In the genomic region with DNA sequence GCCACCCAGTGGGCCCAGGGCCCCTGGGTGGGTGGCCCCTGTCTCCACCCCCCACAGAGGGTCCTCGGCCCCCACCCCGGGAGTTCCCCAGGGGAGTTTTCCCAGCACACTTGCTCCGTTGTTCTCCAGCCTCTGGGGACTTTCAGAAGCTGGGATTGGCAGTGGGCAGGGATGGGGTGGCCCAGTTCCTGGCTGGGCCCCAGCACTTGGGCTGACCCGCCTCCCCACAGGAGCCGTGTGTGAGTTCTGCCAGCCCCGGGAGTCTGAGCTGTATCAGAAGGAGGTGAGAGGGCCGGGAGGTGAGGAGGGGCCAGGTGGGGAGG, we compare ENCODE assay signal across 21 cellular contexts. TPM values are rescaled to one million over a fixed set of nuclear protein-coding genes. Genes with fewer than 3 reads are reported as not detected.
"Had no signal": no experiment of that assay in that cellular context is flagged by ENCODE, and none has a peak within 500 bp of the region (broad histone marks: within the 10 kb centered on the region; RNA-seq: fewer than 3 reads in every experiment).

No MANE protein-coding gene starts in this region.

- H3K9me3 ChIP-seq: breast epithelium, heart left ventricle, transverse colon, vagina had no signal

- H3K36me3 Mint-ChIP-seq: immature natural killer cell, natural killer cell had no signal

- H3K27me3 ChIP-seq: vagina had no signal

- DNase-seq: activated CD4-positive, alpha-beta T cell treated with anti-CD3 and anti-CD28 coated beads, Interleukin-2, amount 50 U/mL, for 48 hours; activated naive CD4-positive, alpha-beta T cell treated with anti-CD3 and anti-CD28 coated beads for 36 hours; activated naive CD8-positive, alpha-beta T cell treated with anti-CD3 and anti-CD28 coated beads, Interleukin-2, amount 50 U/mL, for 24 hours; aorta; cerebellar nuclear complex; effector memory CD4-positive, alpha-beta T cell; foreskin keratinocyte; heart left ventricle; immature natural killer cell; left cardiac atrium; natural killer cell; stimulated activated CD4-positive, alpha-beta T cell treated with anti-CD3 and anti-CD28 coated beads, Interleukin-15, amount 100 ng/mL, for 24 hours; stimulated activated CD4-positive, alpha-beta T cell treated with anti-CD3 and anti-CD28 coated beads, Interleukin-4, amount 100 ng/mL, for 1 hour; stimulated activated naive CD8-positive, alpha-beta T cell treated with anti-CD3 and anti-CD28 coated beads, Interleukin-15, Interleukin-2, amounts not matched to agents 100 U/mL and 50 U/mL, for 24 hours had no signal

- ATAC-seq: activated naive CD8-positive, alpha-beta T cell treated with anti-CD3 and anti-CD28 coated beads, Interleukin-2, amount 50 U/mL, for 24 hours; natural killer cell; stimulated activated naive CD8-positive, alpha-beta T cell treated with anti-CD3 and anti-CD28 coated beads, Interleukin-15, Interleukin-2, amounts not matched to agents 100 U/mL and 50 U/mL, for 24 hours had no signal

- H3K4me3 Mint-ChIP-seq: activated naive CD4-positive, alpha-beta T cell treated with anti-CD3 and anti-CD28 coated beads for 36 hours; activated naive CD8-positive, alpha-beta T cell treated with anti-CD3 and anti-CD28 coated beads, Interleukin-2, amount 50 U/mL, for 24 hours; immature natural killer cell; natural killer cell had no signal

- H3K36me3 ChIP-seq: breast epithelium, transverse colon, vagina had no signal

- H3K9me3 Mint-ChIP-seq: activated naive CD4-positive, alpha-beta T cell treated with anti-CD3 and anti-CD28 coated beads for 36 hours; activated naive CD8-positive, alpha-beta T cell treated with anti-CD3 and anti-CD28 coated beads, Interleukin-2, amount 50 U/mL, for 24 hours; activated T-helper 2 cell treated with anti-CD3 and anti-CD28 coated beads, Interferon-gamma antibody, Interleukin-2, Interleukin-4, amounts not matched to agents 10 μg/mL and 5 μg/mL and 100 μg/mL, durations not matched to agents 14 hours and 24 hours and 36 hours; natural killer cell had no signal

- H3K27ac ChIP-seq: breast epithelium, foreskin keratinocyte, heart left ventricle, vagina had no signal

- H3K27ac Mint-ChIP-seq: activated naive CD4-positive, alpha-beta T cell treated with anti-CD3 and anti-CD28 coated beads for 36 hours; activated naive CD8-positive, alpha-beta T cell treated with anti-CD3 and anti-CD28 coated beads, Interleukin-2, amount 50 U/mL, for 24 hours; activated T-helper 2 cell treated with anti-CD3 and anti-CD28 coated beads, Interferon-gamma antibody, Interleukin-2, Interleukin-4, amounts not matched to agents 10 μg/mL and 5 μg/mL and 100 μg/mL, durations not matched to agents 14 hours and 24 hours and 36 hours; immature natural killer cell; natural killer cell had no signal

- H3K4me1 ChIP-seq: breast epithelium, foreskin keratinocyte had no signal

- H3K4me3 ChIP-seq: breast epithelium, heart left ventricle, lung, transverse colon, vagina had no signal

RNA-seq across cellular contexts. Expression of a gene that starts 2.0 kb away (rescaled TPM):
- total RNA-seq: foreskin keratinocyte, left cardiac atrium, vagina had no signal

RNA-seq across cellular contexts. Expression of a gene that starts 15.9 kb away (rescaled TPM):
- total RNA-seq: aorta, foreskin keratinocyte, left cardiac atrium, vagina had no signal

RNA-seq across cellular contexts. Expression of a gene that starts 51.3 kb away (rescaled TPM):
- total RNA-seq: mononuclear cell, skeletal muscle tissue had no signal
